1 cellular context compared by ENCODE assay signal in genomic region chr4:183397741-183398297, GRCh38.
TF ChIP-seq lines count a peak whose summit lies in the region.

No MANE protein-coding gene starts in this region.

TF ChIP-seq in WTC11, 78 proteins besides CTCF, POLR2A, EP300 and RAD21 (continued from another document):
- TF ChIP-seq ATF6 (CRISPR knock-in tag; IDR thresholded peaks at IDR 0.05) (no peak), TP53 (CRISPR knock-in tag; IDR thresholded peaks at IDR 0.05) (no peak), CREM (CRISPR knock-in tag; IDR thresholded peaks at IDR 0.05) (no peak), ESRRA (CRISPR knock-in tag; IDR thresholded peaks at IDR 0.05; ENCODE audit: borderline replicate concordance) (no peak), ZNF396 (CRISPR knock-in tag; IDR thresholded peaks at IDR 0.05; ENCODE audit: borderline replicate concordance) (no peak), MAX (CRISPR knock-in tag; IDR thresholded peaks at IDR 0.05) (no peak)
- TF ChIP-seq, protein P1, sequence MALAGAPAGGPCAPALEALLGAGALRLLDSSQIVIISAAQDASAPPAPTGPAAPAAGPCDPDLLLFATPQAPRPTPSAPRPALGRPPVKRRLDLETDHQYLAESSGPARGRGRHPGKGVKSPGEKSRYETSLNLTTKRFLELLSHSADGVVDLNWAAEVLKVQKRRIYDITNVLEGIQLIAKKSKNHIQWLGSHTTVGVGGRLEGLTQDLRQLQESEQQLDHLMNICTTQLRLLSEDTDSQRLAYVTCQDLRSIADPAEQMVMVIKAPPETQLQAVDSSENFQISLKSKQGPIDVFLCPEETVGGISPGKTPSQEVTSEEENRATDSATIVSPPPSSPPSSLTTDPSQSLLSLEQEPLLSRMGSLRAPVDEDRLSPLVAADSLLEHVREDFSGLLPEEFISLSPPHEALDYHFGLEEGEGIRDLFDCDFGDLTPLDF (CRISPR knock-in tag; IDR thresholded peaks at IDR 0.05) = no peak
- TF ChIP-seq, protein P2, sequence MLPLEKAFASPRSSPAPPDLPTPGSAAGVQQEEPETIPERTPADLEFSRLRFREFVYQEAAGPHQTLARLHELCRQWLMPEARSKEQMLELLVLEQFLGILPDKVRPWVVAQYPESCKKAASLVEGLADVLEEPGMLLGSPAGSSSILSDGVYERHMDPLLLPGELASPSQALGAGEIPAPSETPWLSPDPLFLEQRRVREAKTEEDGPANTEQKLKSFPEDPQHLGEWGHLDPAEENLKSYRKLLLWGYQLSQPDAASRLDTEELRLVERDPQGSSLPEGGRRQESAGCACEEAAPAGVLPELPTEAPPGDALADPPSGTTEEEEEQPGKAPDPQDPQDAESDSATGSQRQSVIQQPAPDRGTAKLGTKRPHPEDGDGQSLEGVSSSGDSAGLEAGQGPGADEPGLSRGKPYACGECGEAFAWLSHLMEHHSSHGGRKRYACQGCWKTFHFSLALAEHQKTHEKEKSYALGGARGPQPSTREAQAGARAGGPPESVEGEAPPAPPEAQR (CRISPR knock-in tag; IDR thresholded peaks at IDR 0.05) = no peak
- TF ChIP-seq, protein P3, sequence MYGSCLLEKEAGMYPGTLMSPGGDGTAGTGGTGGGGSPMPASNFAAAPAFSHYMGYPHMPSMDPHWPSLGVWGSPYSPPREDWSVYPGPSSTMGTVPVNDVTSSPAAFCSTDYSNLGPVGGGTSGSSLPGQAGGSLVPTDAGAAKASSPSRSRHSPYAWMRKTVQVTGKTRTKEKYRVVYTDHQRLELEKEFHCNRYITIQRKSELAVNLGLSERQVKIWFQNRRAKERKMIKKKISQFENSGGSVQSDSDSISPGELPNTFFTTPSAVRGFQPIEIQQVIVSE (CRISPR knock-in tag; IDR thresholded peaks at IDR 0.05; ENCODE audit: borderline replicate concordance) = no peak
